ENCODE assay signal across 8 cellular contexts in genomic region chr1:94236021-94236491, GRCh38. TPM values are rescaled to one million over a fixed set of nuclear protein-coding genes. Genes with fewer than 3 reads are reported as not detected.
DNase-seq lines count a peak whose midpoint lies in the region; ATAC-seq and FAIRE-seq lines count a peak whose summit lies in the region.

No MANE protein-coding gene starts in this region.

- H3K27ac ChIP-seq in right cardiac atrium (ENCODE audit: low read length) (peak overlapping the region; percentile 68), skin epidermis (peak overlapping the region in 18 of 21 experiments; percentile 51 to 92 (median 80))

- H3K4me1 ChIP-seq in right cardiac atrium (ENCODE audit: control insufficient read depth, insufficient read depth, low read length) = peaks cover 2% of the 10 kb centered on the region

- FAIRE-seq in GM19239 (lab: Jason Lieb, UNC) = peak; percentile 59

- peaks cover 7% of the 10 kb centered on the region for H3K4me1 Mint-ChIP-seq in activated T-helper 17 cell treated with anti-CD3 and anti-CD28 coated beads, Interleukin-2, amount 50 U/mL, for 72 hours

- H3K9me3 Mint-ChIP-seq in activated T-helper 17 cell treated with anti-CD3 and anti-CD28 coated beads, Interleukin-2, amount 50 U/mL, for 72 hours = no peaks in the 10 kb centered on the region

- intact Hi-C loops in right cardiac atrium (cut with DNase I) = loop anchor here (5.0 to 10.0 kb wide), 3 partner anchors 171 to 179 kb away; no protein-coding TSS in a partner anchor

- H3K27ac Mint-ChIP-seq in activated T-helper 17 cell treated with anti-CD3 and anti-CD28 coated beads, Interleukin-2, amount 50 U/mL, for 72 hours = no peak overlapping the region

- 1% methylated on average over 6 of the region's 6 CpGs for WGBS in right cardiac atrium

- peak overlapping the region; percentile 49 for H3K4me3 Mint-ChIP-seq in activated T-helper 17 cell treated with anti-CD3 and anti-CD28 coated beads, Interleukin-2, amount 50 U/mL, for 72 hours

- no peak for ATAC-seq in activated T-helper 17 cell treated with anti-CD3 and anti-CD28 coated beads, Interleukin-2, amount 50 U/mL, for 72 hours (replicated peaks)
- ATAC-seq in right cardiac atrium = peak; percentile 10 to 18
- ATAC-seq in GM18517 (IDR thresholded peaks at IDR 0.05; ENCODE audit: unreplicated experiment) = no peak

- H3K9me3 ChIP-seq in right cardiac atrium (ENCODE audit: control insufficient read depth, low read length) = no peaks in the 10 kb centered on the region

- H3K36me3 Mint-ChIP-seq in activated T-helper 17 cell treated with anti-CD3 and anti-CD28 coated beads, Interleukin-2, amount 50 U/mL, for 72 hours (ENCODE audit: low read depth) = no peaks in the 10 kb centered on the region

- H3K27me3 ChIP-seq in right cardiac atrium (ENCODE audit: control insufficient read depth, insufficient read depth) = no peaks in the 10 kb centered on the region

- peak overlapping the region; percentile 68 for H3K4me3 ChIP-seq in right cardiac atrium (ENCODE audit: low read length)
- peak overlapping the region; percentile 46 to 71 (median 60) for H3K4me3 ChIP-seq in skin epidermis

- peaks cover 62% of the 10 kb centered on the region for H3K27me3 Mint-ChIP-seq in activated T-helper 17 cell treated with anti-CD3 and anti-CD28 coated beads, Interleukin-2, amount 50 U/mL, for 72 hours

- no peak for DNase-seq in GM19239 (ENCODE audit: insufficient read length, low spot score)
- DNase-seq in right cardiac atrium = peak in 1 of 3 donors; percentile 35
- DNase-seq in globus pallidus (ENCODE audit: low spot score) = no peak
- DNase-seq in effector CD4-positive, alpha-beta T cell = no peak
- DNase-seq in UCSD-AML1 (lab: John Stamatoyannopoulos, UW; ENCODE audit: unreplicated experiment) = no peak

RNA-seq across cellular contexts. Expression of gene ARHGAP29, which starts 1.3 kb away (rescaled TPM):
- not detected for total RNA-seq in activated T-helper 17 cell treated with anti-CD3 and anti-CD28 coated beads, Interleukin-2, amount 50 U/mL, for 72 hours
- total RNA-seq in right cardiac atrium = 10 to 100 TPM; 22.1 to 31.1 (median 30.3) TPM
- polyA plus RNA-seq in right cardiac atrium = 11.0 TPM

Comparison
In these comparisons a context has a peak if more than half of its experiments do, and no peak if none do; other contexts are left out.
1. ATAC-seq: peak in right cardiac atrium (2 of 2); none in activated T-helper 17 cell treated with anti-CD3 and anti-CD28 coated beads, Interleukin-2, amount 50 U/mL, for 72 hours (single experiment) and GM18517 (single experiment).
2. RNA of gene ARHGAP29, which starts 1.3 kb away (total RNA-seq): 22.1 to 31.1 TPM in right cardiac atrium; not detected in activated T-helper 17 cell treated with anti-CD3 and anti-CD28 coated beads, Interleukin-2, amount 50 U/mL, for 72 hours; every median in the first group is over 10 times any median in the second.